Comparison of ENCODE assay signal across 8 cellular contexts in the genomic region with DNA sequence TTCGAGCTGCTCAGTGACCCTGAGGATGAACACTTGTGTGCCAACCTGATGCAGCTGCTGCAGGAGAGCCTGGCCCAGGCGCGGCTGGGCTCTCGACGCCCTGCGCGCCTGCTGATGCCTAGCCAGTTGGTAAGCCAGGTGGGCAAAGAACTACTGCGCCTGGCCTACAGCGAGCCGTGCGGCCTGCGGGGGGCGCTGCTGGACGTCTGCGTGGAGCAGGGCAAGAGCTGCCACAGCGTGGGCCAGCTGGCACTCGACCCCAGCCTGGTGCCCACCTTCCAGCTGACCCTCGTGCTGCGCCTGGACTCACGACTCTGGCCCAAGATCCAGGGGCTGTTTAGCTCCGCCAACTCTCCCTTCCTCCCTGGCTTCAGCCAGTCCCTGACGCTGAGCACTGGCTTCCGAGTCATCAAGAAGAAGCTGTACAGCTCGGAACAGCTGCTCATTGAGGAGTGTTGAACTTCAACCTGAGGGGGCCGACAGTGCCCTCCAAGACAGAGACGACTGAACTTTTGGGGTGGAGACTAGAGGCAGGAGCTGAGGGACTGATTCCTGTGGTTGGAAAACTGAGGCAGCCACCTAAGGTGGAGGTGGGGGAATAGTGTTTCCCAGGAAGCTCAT. TPM values are rescaled to one million over a fixed set of nuclear protein-coding genes. Genes with fewer than 3 reads are reported as not detected.
DNase-seq lines count a peak whose midpoint lies in the region; ATAC-seq and TF ChIP-seq lines count a peak whose summit lies in the region.

No MANE protein-coding gene starts in this region.

- peak in 1 of 2 donors; percentile 16 for TF ChIP-seq POLR2A in tibial nerve (IDR thresholded peaks at IDR 0.05)

- TF ChIP-seq EP300 in tibial nerve (IDR thresholded peaks at IDR 0.05) = peak in 1 of 2 donors; percentile 54

- H3K4me1 Mint-ChIP-seq in activated T-helper 1 cell treated with anti-CD3 and anti-CD28 coated beads, Interleukin-12 subunit alpha, Interleukin-12 subunit beta, Interleukin-2, Interleukin-4 antibody, amounts not matched to agents 30 ng/mL and 10 ng/mL and 1 ng/mL, durations not matched to agents 14 hours and 24 hours and 36 hours (ENCODE audit: low read depth) = peaks cover 57% of the 10 kb centered on the region
- H3K4me1 Mint-ChIP-seq in naive thymus-derived CD8-positive, alpha-beta T cell = peaks cover 29 to 69% (median 62%) of the 10 kb centered on the region in 4 donors

- H3K27me3 ChIP-seq in tibial nerve = no peaks in the 10 kb centered on the region

- POLR2A ChIA-PET in naive thymus-derived CD8-positive, alpha-beta T cell (lab: Charles Lee) = interaction anchor here (0.6 to 8.2 kb wide), 27 partner anchors 9 to 190 kb away, joined by 3 to 162 read pairs (median 9); partner anchors contain the start of genes ANAPC16, ASCC1, DNAJB12 and SPOCK2

- H3K36me3 Mint-ChIP-seq in activated T-helper 1 cell treated with anti-CD3 and anti-CD28 coated beads, Interleukin-12 subunit alpha, Interleukin-12 subunit beta, Interleukin-2, Interleukin-4 antibody, amounts not matched to agents 30 ng/mL and 10 ng/mL and 1 ng/mL, durations not matched to agents 14 hours and 24 hours and 36 hours (ENCODE audit: low read depth) = peaks cover 32% of the 10 kb centered on the region
- peaks cover 16 to 28% (median 21%) of the 10 kb centered on the region in 3 donors for H3K36me3 Mint-ChIP-seq in naive thymus-derived CD8-positive, alpha-beta T cell

- ATAC-seq in naive thymus-derived CD8-positive, alpha-beta T cell = peak; percentile 24 to 33

- H3K27ac ChIP-seq in tibial nerve = peak overlapping the region; percentile 89 to 100 (median 97)

- peaks cover 4 to 27% (median 24%) of the 10 kb centered on the region in 3 donors for H3K36me3 ChIP-seq in tibial nerve

- no peaks in the 10 kb centered on the region for H3K9me3 ChIP-seq in tibial nerve

- peak; percentile 66 to 93 (median 83) for TF ChIP-seq CTCF in tibial nerve (IDR thresholded peaks at IDR 0.05)

- H3K4me3 Mint-ChIP-seq in activated T-helper 1 cell treated with anti-CD3 and anti-CD28 coated beads, Interleukin-12 subunit alpha, Interleukin-12 subunit beta, Interleukin-2, Interleukin-4 antibody, amounts not matched to agents 30 ng/mL and 10 ng/mL and 1 ng/mL, durations not matched to agents 14 hours and 24 hours and 36 hours = peak overlapping the region; percentile 97
- peak overlapping the region; percentile 94 to 100 (median 98) for H3K4me3 Mint-ChIP-seq in naive thymus-derived CD8-positive, alpha-beta T cell

- no peaks in the 10 kb centered on the region for H3K9me3 Mint-ChIP-seq in activated T-helper 1 cell treated with anti-CD3 and anti-CD28 coated beads, Interleukin-12 subunit alpha, Interleukin-12 subunit beta, Interleukin-2, Interleukin-4 antibody, amounts not matched to agents 30 ng/mL and 10 ng/mL and 1 ng/mL, durations not matched to agents 14 hours and 24 hours and 36 hours
- no peaks in the 10 kb centered on the region for H3K9me3 Mint-ChIP-seq in naive thymus-derived CD8-positive, alpha-beta T cell

- DNase-seq in NCI-H345 (lab: John Stamatoyannopoulos, UW) (peak; percentile 57), NCI-H345 treated with DMSO at 0.1 percent for 48 hours (lab: John Stamatoyannopoulos, UW; ENCODE audit: unreplicated experiment) (no peak), NCI-H748 treated with DMSO at 0.1 percent for 48 hours (lab: John Stamatoyannopoulos, UW) (peak; percentile 54), fibroblast of gingiva (ENCODE audit: low read depth) (peak; percentile 69), tibial nerve (ENCODE audit: low spot score in 2 of 2) (peak in 1 of 2 donors; percentile 72), HPDE6-E6E7 (ENCODE audit: extremely low spot score) (no peak)
- peak; percentile 68 for DNase-seq in activated T-helper 1 cell treated with anti-CD3 and anti-CD28 coated beads, Interleukin-12 subunit alpha, Interleukin-12 subunit beta, Interleukin-2, Interleukin-4 antibody, amounts not matched to agents 30 ng/mL and 10 ng/mL and 1 ng/mL, durations not matched to agents 14 hours and 24 hours and 36 hours (ENCODE audit: low spot score)
- DNase-seq in naive thymus-derived CD8-positive, alpha-beta T cell = peak; percentile 56 to 84 (median 78)

- peak overlapping the region; percentile 78 to 98 (median 90) for H3K4me3 ChIP-seq in tibial nerve

- WGBS in tibial nerve, 2 donors = 4 to 6% methylated on average over 12 to 19 of the region's 26 CpGs

- H3K4me1 ChIP-seq in tibial nerve = peaks cover 0 to 57% (median 30%) of the 10 kb centered on the region in 4 donors

- H3K27ac Mint-ChIP-seq in activated T-helper 1 cell treated with anti-CD3 and anti-CD28 coated beads, Interleukin-12 subunit alpha, Interleukin-12 subunit beta, Interleukin-2, Interleukin-4 antibody, amounts not matched to agents 30 ng/mL and 10 ng/mL and 1 ng/mL, durations not matched to agents 14 hours and 24 hours and 36 hours = peak overlapping the region; percentile 94
- H3K27ac Mint-ChIP-seq in naive thymus-derived CD8-positive, alpha-beta T cell = peak overlapping the region; percentile 89 to 99 (median 96)

- no peaks in the 10 kb centered on the region for H3K27me3 Mint-ChIP-seq in activated T-helper 1 cell treated with anti-CD3 and anti-CD28 coated beads, Interleukin-12 subunit alpha, Interleukin-12 subunit beta, Interleukin-2, Interleukin-4 antibody, amounts not matched to agents 30 ng/mL and 10 ng/mL and 1 ng/mL, durations not matched to agents 14 hours and 24 hours and 36 hours (ENCODE audit: insufficient read depth)
- no peaks in the 10 kb centered on the region for H3K27me3 Mint-ChIP-seq in naive thymus-derived CD8-positive, alpha-beta T cell

- intact Hi-C loops in activated T-helper 1 cell treated with anti-CD3 and anti-CD28 coated beads, Interleukin-12 subunit alpha, Interleukin-12 subunit beta, Interleukin-2, Interleukin-4 antibody, amounts not matched to agents 30 ng/mL and 10 ng/mL and 1 ng/mL, durations not matched to agents 14 hours and 24 hours and 36 hours (cut with micrococcal nuclease) = loop anchor here (1.0 to 5.0 kb wide), 5 partner anchors 22 to 188 kb away; partner anchors contain the start of gene SPOCK2

RNA-seq across cellular contexts. Expression of gene DDIT4, which starts 1.1 kb away (rescaled TPM):
- total RNA-seq in activated T-helper 1 cell treated with anti-CD3 and anti-CD28 coated beads, Interleukin-12 subunit alpha, Interleukin-12 subunit beta, Interleukin-2, Interleukin-4 antibody, amounts not matched to agents 30 ng/mL and 10 ng/mL and 1 ng/mL, durations not matched to agents 14 hours and 24 hours and 36 hours = 178 and 183 TPM in 2 replicates
- 10 to 100 TPM; 23.8 to 29.6 TPM for total RNA-seq in naive thymus-derived CD8-positive, alpha-beta T cell
- polyA plus RNA-seq in naive thymus-derived CD8-positive, alpha-beta T cell = 100 to 1,000 TPM in 2 of 3 donors, 10 to 100 TPM in 1; 68.0 to 190 (median 189) TPM
- 1,000 to 10,000 TPM; 1,317 to 2,202 (median 1,604) TPM for total RNA-seq in tibial nerve

RNA-seq across cellular contexts. Expression of gene ASCC1, which starts 58.8 kb away (rescaled TPM):
- 29.8 and 33.5 TPM in 2 replicates for total RNA-seq in activated T-helper 1 cell treated with anti-CD3 and anti-CD28 coated beads, Interleukin-12 subunit alpha, Interleukin-12 subunit beta, Interleukin-2, Interleukin-4 antibody, amounts not matched to agents 30 ng/mL and 10 ng/mL and 1 ng/mL, durations not matched to agents 14 hours and 24 hours and 36 hours
- total RNA-seq in naive thymus-derived CD8-positive, alpha-beta T cell = 10 to 100 TPM; 23.8 to 24.7 TPM
- 10 to 100 TPM; 21.2 to 44.4 (median 31.4) TPM for polyA plus RNA-seq in naive thymus-derived CD8-positive, alpha-beta T cell
- 10 to 100 TPM; 34.2 to 85.7 (median 54.2) TPM for total RNA-seq in tibial nerve

RNA-seq across cellular contexts. Expression of gene ANAPC16, which starts 59.0 kb away (rescaled TPM):
- 80.0 and 81.6 TPM in 2 replicates for total RNA-seq in activated T-helper 1 cell treated with anti-CD3 and anti-CD28 coated beads, Interleukin-12 subunit alpha, Interleukin-12 subunit beta, Interleukin-2, Interleukin-4 antibody, amounts not matched to agents 30 ng/mL and 10 ng/mL and 1 ng/mL, durations not matched to agents 14 hours and 24 hours and 36 hours
- 100 to 1,000 TPM; 121 to 128 TPM for total RNA-seq in naive thymus-derived CD8-positive, alpha-beta T cell
- 100 to 1,000 TPM; 419 to 453 (median 444) TPM for polyA plus RNA-seq in naive thymus-derived CD8-positive, alpha-beta T cell
- 10 to 100 TPM; 52.6 to 72.3 (median 61.9) TPM for total RNA-seq in tibial nerve

Comparison
In these comparisons a context has a peak if more than half of its experiments do, and no peak if none do; other contexts are left out.
1. DNase-seq: peak in NCI-H345 (single experiment), NCI-H748 treated with DMSO at 0.1 percent for 48 hours (single experiment), activated T-helper 1 cell treated with anti-CD3 and anti-CD28 coated beads, Interleukin-12 subunit alpha, Interleukin-12 subunit beta, Interleukin-2, Interleukin-4 antibody, amounts not matched to agents 30 ng/mL and 10 ng/mL and 1 ng/mL, durations not matched to agents 14 hours and 24 hours and 36 hours (single experiment), fibroblast of gingiva (single experiment) and naive thymus-derived CD8-positive, alpha-beta T cell (10 of 10); none in NCI-H345 treated with DMSO at 0.1 percent for 48 hours (single experiment) and HPDE6-E6E7 (single experiment).